Comparison of ENCODE assay signal across 1 cellular context in the genomic region with DNA sequence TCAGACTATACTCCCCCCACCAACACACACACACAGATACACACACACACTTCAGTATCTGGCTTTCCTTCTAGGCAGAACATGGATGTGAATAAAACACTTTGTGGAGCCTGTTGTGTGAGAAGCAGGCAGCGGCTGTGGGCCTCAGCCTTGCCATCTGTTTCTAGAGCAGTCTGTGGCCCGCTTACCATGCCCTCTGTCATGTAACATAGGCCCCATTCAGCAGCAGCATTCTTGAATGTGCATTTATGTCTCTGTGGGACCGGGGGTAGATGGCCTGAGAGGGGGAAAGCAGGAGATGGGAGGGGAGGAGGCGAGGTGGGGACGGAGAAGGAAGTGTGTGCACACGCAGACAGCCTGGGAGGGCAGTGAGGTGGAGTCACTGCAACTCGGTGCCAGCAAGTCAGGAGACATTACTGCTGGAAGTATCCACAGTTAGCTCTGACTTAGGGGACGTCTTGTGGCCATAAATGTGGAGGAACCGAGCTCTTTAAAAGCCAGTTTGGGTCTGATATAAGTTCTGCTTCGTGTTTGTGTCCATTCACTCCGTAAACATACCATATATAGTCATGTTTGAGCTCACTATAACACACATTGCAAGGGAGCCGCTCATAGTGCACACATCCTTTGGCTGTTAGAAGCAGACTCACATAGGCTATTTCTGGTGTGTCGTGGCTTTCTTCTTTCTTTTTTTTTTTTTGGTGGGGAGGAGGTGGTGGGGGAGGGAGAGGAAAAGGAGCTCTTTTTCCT.
TF ChIP-seq lines count a peak whose summit lies in the region.

No MANE protein-coding gene starts in this region.

TF ChIP-seq in HepG2, 621 proteins besides CTCF, POLR2A, EP300 and RAD21 (continued from another document and continues in another):
- TF ChIP-seq LBX2 (CRISPR knock-in tag; IDR thresholded peaks at IDR 0.05; ENCODE audit: borderline replicate concordance) (no peak), ZFX (CRISPR knock-in tag; IDR thresholded peaks at IDR 0.05; ENCODE audit: low read depth) (0 out of 2 replicates have a peak, but pooled peaks have one; percentile 26), ZNF282 (IDR thresholded peaks at IDR 0.05; ENCODE audit: partially characterized antibody) (no peak), ISL2 (CRISPR knock-in tag; IDR thresholded peaks at IDR 0.05) (no peak), ZNF792 (CRISPR knock-in tag; IDR thresholded peaks at IDR 0.05) (no peak), ZFP1 (CRISPR knock-in tag; IDR thresholded peaks at IDR 0.05) (no peak), ZNF674 (CRISPR knock-in tag; IDR thresholded peaks at IDR 0.05; ENCODE audit: low read depth) (no peak), ZBTB4 (CRISPR knock-in tag; IDR thresholded peaks at IDR 0.05; ENCODE audit: borderline replicate concordance) (peak; percentile 90; the same call in 1 of the 2 replicates), GABPA (IDR thresholded peaks at IDR 0.05; ENCODE audit: low read depth, low read length) (no peak), GABPA (CRISPR knock-in tag; IDR thresholded peaks at IDR 0.05; ENCODE audit: low read depth) (no peak), ZBTB20 (CRISPR knock-in tag; IDR thresholded peaks at IDR 0.05; ENCODE audit: borderline replicate concordance, low read depth) (0 out of 2 replicates have a peak, but pooled peaks have one; percentile 32), EED (CRISPR knock-in tag; IDR thresholded peaks at IDR 0.05) (peak; percentile 76; the same call in 1 of the 2 replicates), ZNF724P (CRISPR knock-in tag; IDR thresholded peaks at IDR 0.05; ENCODE audit: borderline replicate concordance) (no peak), SIX4 (CRISPR knock-in tag; IDR thresholded peaks at IDR 0.05) (no peak), ZNF619 (CRISPR knock-in tag; IDR thresholded peaks at IDR 0.05) (no peak), ZBTB38 (CRISPR knock-in tag; IDR thresholded peaks at IDR 0.05) (peak; percentile 95), FOSL2 (CRISPR knock-in tag; IDR thresholded peaks at IDR 0.05) (peak; percentile 11; the same call in 1 of the 2 replicates), KLF6 (CRISPR knock-in tag; IDR thresholded peaks at IDR 0.05) (no peak), ZFAT (CRISPR knock-in tag; conservative IDR thresholded peaks at IDR 0.05) (no peak), ZBTB43 (CRISPR knock-in tag; conservative IDR thresholded peaks at IDR 0.05) (peak; percentile 65; the same call in 1 of the 2 replicates), CENPT (CRISPR knock-in tag; IDR thresholded peaks at IDR 0.05; ENCODE audit: low read depth) (no peak), MATR3 (CRISPR knock-in tag; IDR thresholded peaks at IDR 0.05) (no peak)
- TF ChIP-seq, protein P1, sequence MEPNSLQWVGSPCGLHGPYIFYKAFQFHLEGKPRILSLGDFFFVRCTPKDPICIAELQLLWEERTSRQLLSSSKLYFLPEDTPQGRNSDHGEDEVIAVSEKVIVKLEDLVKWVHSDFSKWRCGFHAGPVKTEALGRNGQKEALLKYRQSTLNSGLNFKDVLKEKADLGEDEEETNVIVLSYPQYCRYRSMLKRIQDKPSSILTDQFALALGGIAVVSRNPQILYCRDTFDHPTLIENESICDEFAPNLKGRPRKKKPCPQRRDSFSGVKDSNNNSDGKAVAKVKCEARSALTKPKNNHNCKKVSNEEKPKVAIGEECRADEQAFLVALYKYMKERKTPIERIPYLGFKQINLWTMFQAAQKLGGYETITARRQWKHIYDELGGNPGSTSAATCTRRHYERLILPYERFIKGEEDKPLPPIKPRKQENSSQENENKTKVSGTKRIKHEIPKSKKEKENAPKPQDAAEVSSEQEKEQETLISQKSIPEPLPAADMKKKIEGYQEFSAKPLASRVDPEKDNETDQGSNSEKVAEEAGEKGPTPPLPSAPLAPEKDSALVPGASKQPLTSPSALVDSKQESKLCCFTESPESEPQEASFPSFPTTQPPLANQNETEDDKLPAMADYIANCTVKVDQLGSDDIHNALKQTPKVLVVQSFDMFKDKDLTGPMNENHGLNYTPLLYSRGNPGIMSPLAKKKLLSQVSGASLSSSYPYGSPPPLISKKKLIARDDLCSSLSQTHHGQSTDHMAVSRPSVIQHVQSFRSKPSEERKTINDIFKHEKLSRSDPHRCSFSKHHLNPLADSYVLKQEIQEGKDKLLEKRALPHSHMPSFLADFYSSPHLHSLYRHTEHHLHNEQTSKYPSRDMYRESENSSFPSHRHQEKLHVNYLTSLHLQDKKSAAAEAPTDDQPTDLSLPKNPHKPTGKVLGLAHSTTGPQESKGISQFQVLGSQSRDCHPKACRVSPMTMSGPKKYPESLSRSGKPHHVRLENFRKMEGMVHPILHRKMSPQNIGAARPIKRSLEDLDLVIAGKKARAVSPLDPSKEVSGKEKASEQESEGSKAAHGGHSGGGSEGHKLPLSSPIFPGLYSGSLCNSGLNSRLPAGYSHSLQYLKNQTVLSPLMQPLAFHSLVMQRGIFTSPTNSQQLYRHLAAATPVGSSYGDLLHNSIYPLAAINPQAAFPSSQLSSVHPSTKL (CRISPR knock-in tag; IDR thresholded peaks at IDR 0.05), result 0 out of 2 replicates have a peak, but pooled peaks have one; percentile 13
- TF ChIP-seq, protein P2, sequence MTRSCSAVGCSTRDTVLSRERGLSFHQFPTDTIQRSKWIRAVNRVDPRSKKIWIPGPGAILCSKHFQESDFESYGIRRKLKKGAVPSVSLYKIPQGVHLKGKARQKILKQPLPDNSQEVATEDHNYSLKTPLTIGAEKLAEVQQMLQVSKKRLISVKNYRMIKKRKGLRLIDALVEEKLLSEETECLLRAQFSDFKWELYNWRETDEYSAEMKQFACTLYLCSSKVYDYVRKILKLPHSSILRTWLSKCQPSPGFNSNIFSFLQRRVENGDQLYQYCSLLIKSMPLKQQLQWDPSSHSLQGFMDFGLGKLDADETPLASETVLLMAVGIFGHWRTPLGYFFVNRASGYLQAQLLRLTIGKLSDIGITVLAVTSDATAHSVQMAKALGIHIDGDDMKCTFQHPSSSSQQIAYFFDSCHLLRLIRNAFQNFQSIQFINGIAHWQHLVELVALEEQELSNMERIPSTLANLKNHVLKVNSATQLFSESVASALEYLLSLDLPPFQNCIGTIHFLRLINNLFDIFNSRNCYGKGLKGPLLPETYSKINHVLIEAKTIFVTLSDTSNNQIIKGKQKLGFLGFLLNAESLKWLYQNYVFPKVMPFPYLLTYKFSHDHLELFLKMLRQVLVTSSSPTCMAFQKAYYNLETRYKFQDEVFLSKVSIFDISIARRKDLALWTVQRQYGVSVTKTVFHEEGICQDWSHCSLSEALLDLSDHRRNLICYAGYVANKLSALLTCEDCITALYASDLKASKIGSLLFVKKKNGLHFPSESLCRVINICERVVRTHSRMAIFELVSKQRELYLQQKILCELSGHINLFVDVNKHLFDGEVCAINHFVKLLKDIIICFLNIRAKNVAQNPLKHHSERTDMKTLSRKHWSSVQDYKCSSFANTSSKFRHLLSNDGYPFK (CRISPR knock-in tag; IDR thresholded peaks at IDR 0.05; ENCODE audit: borderline replicate concordance), result 0 out of 2 replicates have a peak, but pooled peaks have one; percentile 23
- TF ChIP-seq, protein P3, sequence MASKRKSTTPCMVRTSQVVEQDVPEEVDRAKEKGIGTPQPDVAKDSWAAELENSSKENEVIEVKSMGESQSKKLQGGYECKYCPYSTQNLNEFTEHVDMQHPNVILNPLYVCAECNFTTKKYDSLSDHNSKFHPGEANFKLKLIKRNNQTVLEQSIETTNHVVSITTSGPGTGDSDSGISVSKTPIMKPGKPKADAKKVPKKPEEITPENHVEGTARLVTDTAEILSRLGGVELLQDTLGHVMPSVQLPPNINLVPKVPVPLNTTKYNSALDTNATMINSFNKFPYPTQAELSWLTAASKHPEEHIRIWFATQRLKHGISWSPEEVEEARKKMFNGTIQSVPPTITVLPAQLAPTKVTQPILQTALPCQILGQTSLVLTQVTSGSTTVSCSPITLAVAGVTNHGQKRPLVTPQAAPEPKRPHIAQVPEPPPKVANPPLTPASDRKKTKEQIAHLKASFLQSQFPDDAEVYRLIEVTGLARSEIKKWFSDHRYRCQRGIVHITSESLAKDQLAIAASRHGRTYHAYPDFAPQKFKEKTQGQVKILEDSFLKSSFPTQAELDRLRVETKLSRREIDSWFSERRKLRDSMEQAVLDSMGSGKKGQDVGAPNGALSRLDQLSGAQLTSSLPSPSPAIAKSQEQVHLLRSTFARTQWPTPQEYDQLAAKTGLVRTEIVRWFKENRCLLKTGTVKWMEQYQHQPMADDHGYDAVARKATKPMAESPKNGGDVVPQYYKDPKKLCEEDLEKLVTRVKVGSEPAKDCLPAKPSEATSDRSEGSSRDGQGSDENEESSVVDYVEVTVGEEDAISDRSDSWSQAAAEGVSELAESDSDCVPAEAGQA (IDR thresholded peaks at IDR 0.05; ENCODE audit: low read depth), result no peak
- TF ChIP-seq, protein P3 (CRISPR knock-in tag; IDR thresholded peaks at IDR 0.05; ENCODE audit: borderline replicate concordance), result no peak
- TF ChIP-seq, protein P4, sequence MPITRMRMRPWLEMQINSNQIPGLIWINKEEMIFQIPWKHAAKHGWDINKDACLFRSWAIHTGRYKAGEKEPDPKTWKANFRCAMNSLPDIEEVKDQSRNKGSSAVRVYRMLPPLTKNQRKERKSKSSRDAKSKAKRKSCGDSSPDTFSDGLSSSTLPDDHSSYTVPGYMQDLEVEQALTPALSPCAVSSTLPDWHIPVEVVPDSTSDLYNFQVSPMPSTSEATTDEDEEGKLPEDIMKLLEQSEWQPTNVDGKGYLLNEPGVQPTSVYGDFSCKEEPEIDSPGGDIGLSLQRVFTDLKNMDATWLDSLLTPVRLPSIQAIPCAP (CRISPR knock-in tag; IDR thresholded peaks at IDR 0.05; ENCODE audit: low read depth), result no peak
- TF ChIP-seq, protein P5, sequence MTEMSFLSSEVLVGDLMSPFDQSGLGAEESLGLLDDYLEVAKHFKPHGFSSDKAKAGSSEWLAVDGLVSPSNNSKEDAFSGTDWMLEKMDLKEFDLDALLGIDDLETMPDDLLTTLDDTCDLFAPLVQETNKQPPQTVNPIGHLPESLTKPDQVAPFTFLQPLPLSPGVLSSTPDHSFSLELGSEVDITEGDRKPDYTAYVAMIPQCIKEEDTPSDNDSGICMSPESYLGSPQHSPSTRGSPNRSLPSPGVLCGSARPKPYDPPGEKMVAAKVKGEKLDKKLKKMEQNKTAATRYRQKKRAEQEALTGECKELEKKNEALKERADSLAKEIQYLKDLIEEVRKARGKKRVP (CRISPR knock-in tag; IDR thresholded peaks at IDR 0.05), result peak in 1 of 2 experiments; percentile 50; a peak in 2 of 4 replicates
